Comparison of ENCODE assay signal across 19 cellular contexts in the genomic region with DNA sequence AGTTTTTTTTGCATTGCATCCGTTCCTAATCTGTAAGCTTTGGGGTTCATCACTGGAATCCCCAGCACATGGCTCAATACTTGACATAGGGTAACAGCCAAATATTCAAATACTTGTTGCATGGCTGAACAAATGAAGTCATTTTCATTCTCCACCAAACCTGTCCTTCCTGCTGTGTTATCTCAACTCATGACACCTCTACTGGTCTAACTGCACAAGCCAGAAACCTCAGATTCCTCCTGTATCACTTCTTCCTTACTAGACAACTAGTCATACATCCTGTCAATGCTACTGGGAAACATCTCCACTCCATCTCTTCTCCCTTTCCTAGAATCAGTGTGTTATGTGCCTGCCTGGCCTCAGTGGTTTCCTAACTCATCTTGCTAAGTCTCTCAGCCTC. TPM values are rescaled to one million over a fixed set of nuclear protein-coding genes. Genes with fewer than 3 reads are reported as not detected.
A peak's percentile ranks its signal among the peaks of the same experiment; 100 is the strongest.
DNase-seq lines count a peak whose midpoint lies in the region; ATAC-seq and TF ChIP-seq lines count a peak whose summit lies in the region.
"Had no signal": no experiment of that assay in that cellular context is flagged by ENCODE, and none has a peak within 500 bp of the region (broad histone marks: within the 10 kb centered on the region; RNA-seq: fewer than 3 reads in every experiment).

No MANE protein-coding gene starts in this region.

- no peak overlapping the region for H3K4me3 ChIP-seq in breast epithelium
- H3K4me3 ChIP-seq: BLaER1 treated with 17β-estradiol and CSF1 and Interleukin-3, amounts not matched to agents 10 nM and 100 nM had no signal

- TF ChIP-seq CTCF in MCF 10A (IDR thresholded peaks at IDR 0.05; ENCODE audit: unreplicated experiment) (no peak), breast epithelium (IDR thresholded peaks at IDR 0.05) (no peak), foreskin keratinocyte (conservative IDR thresholded peaks at IDR 0.05) (no peak)

- H3K27me3 Mint-ChIP-seq in MCF 10A (ENCODE audit: insufficient read depth, unreplicated experiment), result no peaks in the 10 kb centered on the region

- TF ChIP-seq POLR2A in breast epithelium (IDR thresholded peaks at IDR 0.05), result no peak

- H3K27me3 ChIP-seq in breast epithelium (no peaks in the 10 kb centered on the region), foreskin keratinocyte (no peaks in the 10 kb centered on the region)
- H3K27me3 ChIP-seq: BLaER1 treated with 17β-estradiol and CSF1 and Interleukin-3, amounts not matched to agents 10 nM and 100 nM had no signal

- no peaks in the 10 kb centered on the region for H3K9me3 ChIP-seq in breast epithelium

- no peaks in the 10 kb centered on the region for H3K36me3 ChIP-seq in breast epithelium

- intact Hi-C loops in MCF 10A (cut with micrococcal nuclease), result no loop called here
- intact Hi-C loops in breast epithelium (cut with DNase I; ENCODE audit: low total_unique reads), result loop anchor here (10.0 kb wide), 1 partner anchor 52 kb away; no protein-coding TSS in a partner anchor

- BruUV-seq in MCF 10A (replicated peaks; lab: Mats Ljungman, UMichigan), result no TSS peak

- H3K9me3 Mint-ChIP-seq in MCF 10A (ENCODE audit: unreplicated experiment), result peaks cover 6% of the 10 kb centered on the region

- POLR2A ChIA-PET in MCF 10A (lab: Yijun Ruan, JAX), result no interaction called here

- no peaks in the 10 kb centered on the region for H3K4me1 Mint-ChIP-seq in MCF 10A (ENCODE audit: insufficient read depth, unreplicated experiment)

- no peaks in the 10 kb centered on the region for H3K4me1 ChIP-seq in breast epithelium
- H3K4me1 ChIP-seq in foreskin keratinocyte, result peaks cover 18% of the 10 kb centered on the region

- ATAC-seq in foreskin keratinocyte, result peak; percentile 54
- ATAC-seq: Panc1 had no signal

- CTCF ChIA-PET in MCF 10A (lab: Yijun Ruan, JAX), result interaction anchor here (0.6 to 2.7 kb wide), 5 partner anchors 180 to 468 kb away, joined by 3 to 17 read pairs (median 5); no protein-coding TSS in a partner anchor

- no peak overlapping the region for H3K4me3 Mint-ChIP-seq in MCF 10A (ENCODE audit: unreplicated experiment)

- peak overlapping the region; percentile 43 for H3K27ac Mint-ChIP-seq in MCF 10A (ENCODE audit: low read depth, unreplicated experiment)

- DNase-seq in MCF 10A (ENCODE audit: unreplicated experiment), result no peak
- DNase-seq in breast epithelium (ENCODE audit: low spot score in 2 of 2), result no peak
- DNase-seq in amniotic epithelial cell (ENCODE audit: low read depth), result peak; percentile 50
- no peak for DNase-seq in foreskin keratinocyte
- DNase-seq in cerebellum (ENCODE audit: low spot score), result no peak
- DNase-seq in NCI-H510A treated with DMSO at 0.1 percent for 48 hours (lab: John Stamatoyannopoulos, UW), result no peak
- no peak for DNase-seq in MV-4-11 (lab: John Stamatoyannopoulos, UW)
- no peak for DNase-seq in T-helper 1 cell
- DNase-seq: 8988T, DMS153, KBM-7, NCI-H1092 treated with DMSO at 0.1 percent for 48 hours, NCI-H1694, NCI-H2107, NCI-H446 treated with DMSO at 0.1 percent for 48 hours, NCI-H82, SHP77 had no signal

- H3K27ac ChIP-seq in breast epithelium, result no peak overlapping the region
- H3K27ac ChIP-seq in foreskin keratinocyte, result peak overlapping the region; percentile 2
- H3K27ac ChIP-seq: BLaER1 treated with 17β-estradiol and CSF1 and Interleukin-3, amounts not matched to agents 10 nM and 100 nM had no signal

- peaks cover 84% of the 10 kb centered on the region for H3K36me3 Mint-ChIP-seq in MCF 10A (ENCODE audit: insufficient read depth, unreplicated experiment)

RNA-seq across cellular contexts. Expression of gene ST3GAL6, which starts 43.4 kb away (rescaled TPM):
- total RNA-seq in MCF 10A (2022), result 1.2 and 1.5 TPM in 2 replicates
- 10 to 100 TPM; 16.1 to 52.6 (median 22.1) TPM for total RNA-seq in breast epithelium
- 1.4 and 2.1 TPM in 2 replicates for total RNA-seq in foreskin keratinocyte
- polyA plus RNA-seq in foreskin keratinocyte, result 0.99 and 1.3 TPM in 2 replicates
- 19.8 TPM for total RNA-seq in cerebellum
